9 cellular contexts compared by ENCODE assay signal in the genomic region with DNA sequence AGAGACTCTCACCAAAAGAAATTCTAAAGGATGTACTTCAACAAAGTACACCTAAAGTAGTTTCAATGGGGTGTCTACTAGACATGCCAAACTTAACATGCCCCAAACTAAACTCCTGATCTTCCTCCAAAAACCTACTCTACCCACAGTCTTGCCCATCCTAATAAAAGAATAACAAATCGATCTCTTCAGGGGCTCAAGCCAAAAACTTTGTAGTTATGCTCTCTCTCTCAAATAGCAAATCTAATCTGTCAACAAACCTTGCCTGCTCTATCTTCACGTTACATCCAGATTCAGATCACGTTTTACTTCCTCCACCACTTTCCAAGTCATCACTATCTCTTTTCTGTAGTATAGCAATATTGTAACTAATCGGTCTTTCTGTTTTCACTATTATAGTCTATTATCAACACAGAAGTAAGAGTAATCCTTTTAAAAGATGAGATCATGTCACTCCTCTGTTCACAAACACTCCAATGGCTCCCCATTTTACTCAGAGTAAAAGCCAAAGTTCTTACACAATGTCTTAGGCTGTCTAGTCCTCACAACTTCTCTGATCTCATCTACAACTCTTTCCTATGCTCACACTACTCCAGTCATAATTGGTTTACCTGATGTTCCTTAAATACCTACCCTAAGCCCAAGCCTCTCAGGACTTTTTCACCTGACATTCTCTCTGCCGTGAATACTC.
A peak's percentile ranks its signal among the peaks of the same experiment; 100 is the strongest.
DNase-seq lines count a peak whose midpoint lies in the region; ATAC-seq and TF ChIP-seq lines count a peak whose summit lies in the region.
"Had no signal": no experiment of that assay in that cellular context is flagged by ENCODE, and none has a peak within 500 bp of the region (broad histone marks: within the 10 kb centered on the region; RNA-seq: fewer than 3 reads in every experiment).

No MANE protein-coding gene starts in this region.

- no peak for DNase-seq in Right ventricle myocardium inferior (ENCODE audit: missing footprints)
- no peak for DNase-seq in left cardiac atrium
- no peak for DNase-seq in breast epithelium (ENCODE audit: low spot score in 2 of 2)
- no peak for DNase-seq in uterus
- DNase-seq in activated gamma-delta T cell (lab: John Stamatoyannopoulos, UW), result no peak
- DNase-seq: MM.1S had no signal

- H3K9me3 ChIP-seq in breast epithelium (no peaks in the 10 kb centered on the region), muscle layer of colon (ENCODE audit: low read length) (no peaks in the 10 kb centered on the region), uterus (no peaks in the 10 kb centered on the region)

- TF ChIP-seq CTCF in breast epithelium (IDR thresholded peaks at IDR 0.05) (no peak), uterus (IDR thresholded peaks at IDR 0.05) (no peak)

- no peaks in the 10 kb centered on the region for H3K27me3 ChIP-seq in breast epithelium
- H3K27me3 ChIP-seq in muscle layer of colon (ENCODE audit: control insufficient read depth in 1 of 2, insufficient read depth in 2 of 2, low read length in 2 of 2), result no peaks in the 10 kb centered on the region
- no peaks in the 10 kb centered on the region for H3K27me3 ChIP-seq in uterus

- ATAC-seq in Right ventricle myocardium inferior, result peak; percentile 44
- ATAC-seq in left cardiac atrium, result no peak
- no peak for ATAC-seq in GM19395 (IDR thresholded peaks at IDR 0.05; ENCODE audit: unreplicated experiment)
- ATAC-seq in GM18520 (IDR thresholded peaks at IDR 0.05; ENCODE audit: unreplicated experiment), result no peak

- TF ChIP-seq POLR2A in breast epithelium (IDR thresholded peaks at IDR 0.05), result no peak
- no peak for TF ChIP-seq POLR2A in uterus (IDR thresholded peaks at IDR 0.05)

- peak overlapping the region; percentile 91 to 94 for H3K27ac ChIP-seq in breast epithelium
- peak overlapping the region; percentile 0 for H3K27ac ChIP-seq in muscle layer of colon (ENCODE audit: low read depth, low read length)
- H3K27ac ChIP-seq in uterus, result peak overlapping the region; percentile 84 to 95

- no peak overlapping the region for H3K9ac ChIP-seq in muscle layer of colon (ENCODE audit: low read length)

- H3K4me3 ChIP-seq in breast epithelium, result no peak overlapping the region
- no peak overlapping the region for H3K4me3 ChIP-seq in muscle layer of colon (ENCODE audit: low read depth in 1 of 2, low read length in 2 of 2)
- H3K4me3 ChIP-seq in uterus, result no peak overlapping the region

- H3K4me1 ChIP-seq in breast epithelium, result peaks cover 4 to 27% of the 10 kb centered on the region in 2 donors
- peaks cover 47% of the 10 kb centered on the region for H3K4me1 ChIP-seq in muscle layer of colon (ENCODE audit: insufficient read depth, low read length)
- peaks cover 8 to 10% of the 10 kb centered on the region in 2 donors for H3K4me1 ChIP-seq in uterus

- H3K36me3 ChIP-seq in breast epithelium, result no peaks in the 10 kb centered on the region
- no peaks in the 10 kb centered on the region for H3K36me3 ChIP-seq in muscle layer of colon (ENCODE audit: insufficient read depth, low read length)
- no peaks in the 10 kb centered on the region for H3K36me3 ChIP-seq in uterus

- intact Hi-C loops in Right ventricle myocardium inferior (cut with DNase I), result no loop called here
- intact Hi-C loops in left cardiac atrium (cut with DNase I), result no loop called here
- intact Hi-C loops in breast epithelium (cut with DNase I; ENCODE audit: low total_unique reads), result no loop called here
- intact Hi-C loops in uterus (cut with DNase I; ENCODE audit: low total_unique reads), result no loop called here

Comparison
In these comparisons a context has a peak if more than half of its experiments do, and no peak if none do; other contexts are left out.
1. H3K27ac ChIP-seq: peak in every context shown above with its lines; median percentile 92 in breast epithelium; 90 in uterus; 0 in muscle layer of colon.